In genomic region chr17:32335046-32335445, GRCh38 we compare ENCODE assay signal across 20 cellular contexts.
"Had no signal": no experiment of that assay in that cellular context is flagged by ENCODE, and none has a peak within 500 bp of the region (broad histone marks: within the 10 kb centered on the region; RNA-seq: fewer than 3 reads in every experiment).

No MANE protein-coding gene starts in this region.

- ATAC-seq: left ventricle myocardium superior; sciatic nerve; stimulated activated naive CD8-positive, alpha-beta T cell treated with anti-CD3 and anti-CD28 coated beads, Interleukin-15, Interleukin-2, amounts not matched to agents 100 U/mL and 50 U/mL, for 24 hours had no signal

- H3K4me1 ChIP-seq: suprapubic skin, thyroid gland had no signal

- H3K4me3 Mint-ChIP-seq: endodermal cell, immature natural killer cell, type B pancreatic cell had no signal

- H3K9me3 ChIP-seq: neutrophil, suprapubic skin, thyroid gland had no signal

- H3K27me3 ChIP-seq: foreskin keratinocyte, neutrophil, suprapubic skin, thyroid gland had no signal

- H3K4me3 ChIP-seq: lung, suprapubic skin, thyroid gland had no signal

- H3K4me1 Mint-ChIP-seq: endodermal cell, naive B cell had no signal

- H3K27me3 Mint-ChIP-seq: naive B cell, type B pancreatic cell had no signal

- H3K9me3 Mint-ChIP-seq: endodermal cell, immature natural killer cell, naive B cell, type B pancreatic cell had no signal

- H3K27ac ChIP-seq: foreskin keratinocyte, neutrophil, suprapubic skin, thyroid gland had no signal

- H3K27ac Mint-ChIP-seq: endodermal cell, naive B cell, type B pancreatic cell had no signal

- DNase-seq: dermis blood vessel endothelial cell; erythroblast; immature natural killer cell; kidney; left cardiac atrium; left ventricle myocardium superior; midbrain; naive B cell; posterior cingulate gyrus; small intestine; stimulated activated CD4-positive, alpha-beta T cell treated with anti-CD3 and anti-CD28 coated beads, Interleukin-2, amount 100 ng/mL, for 48 hours; stimulated activated naive CD8-positive, alpha-beta T cell treated with anti-CD3 and anti-CD28 coated beads, Interleukin-15, Interleukin-2, amounts not matched to agents 100 U/mL and 50 U/mL, for 24 hours; thyroid gland had no signal
